ENCODE assay signal across 9 cellular contexts in the genomic region with DNA sequence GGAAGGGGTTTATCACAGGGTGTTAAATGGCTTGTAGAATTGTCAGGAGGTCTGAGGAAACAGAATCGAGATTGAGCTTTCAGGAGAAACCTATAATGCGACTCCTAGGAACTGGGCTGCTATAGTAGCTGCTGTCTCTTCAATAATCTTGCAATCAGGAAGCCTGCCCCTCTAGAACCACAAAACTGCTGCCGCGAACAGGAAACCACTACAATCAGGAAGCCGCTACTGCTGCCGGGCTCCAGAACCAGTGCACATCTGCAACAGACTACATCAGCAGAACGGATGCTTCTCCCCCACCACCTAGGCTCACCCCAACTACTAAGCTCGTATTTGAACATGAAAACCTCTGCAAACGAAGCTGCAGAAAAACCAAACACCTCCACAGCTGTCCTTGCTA. TPM values are rescaled to one million over a fixed set of nuclear protein-coding genes. Genes with fewer than 3 reads are reported as not detected.
A peak's percentile ranks its signal among the peaks of the same experiment; 100 is the strongest.
DNase-seq lines count a peak whose midpoint lies in the region; ATAC-seq, FAIRE-seq and TF ChIP-seq lines count a peak whose summit lies in the region.
"Had no signal": no experiment of that assay in that cellular context is flagged by ENCODE, and none has a peak within 500 bp of the region (broad histone marks: within the 10 kb centered on the region; RNA-seq: fewer than 3 reads in every experiment).

No MANE protein-coding gene starts in this region.

- H4K20me1 ChIP-seq in GM12878 (ENCODE audit: control insufficient read depth, insufficient read depth) (no peaks in the 10 kb centered on the region), mammary epithelial cell (ENCODE audit: insufficient read depth, low read length) (no peaks in the 10 kb centered on the region)

- RAD21 ChIA-PET in GM12878 (lab: Charles Lee; ENCODE audit: unreplicated experiment), result interaction anchor here (0.8 to 1.6 kb wide), 2 partner anchors 116 to 218 kb away, joined by 3 to 5 read pairs; no protein-coding TSS in a partner anchor

- H3K27ac ChIP-seq in GM12878 (ENCODE audit: control insufficient read depth, insufficient read depth) (no peak overlapping the region), mammary epithelial cell (ENCODE audit: insufficient read depth, low read depth, low read length) (no peak overlapping the region)

- H3K4me1 ChIP-seq in GM12878 (ENCODE audit: control insufficient read depth, insufficient read depth, low read length) (no peaks in the 10 kb centered on the region), BE2C (no peaks in the 10 kb centered on the region), mammary epithelial cell (ENCODE audit: insufficient read depth, low read length) (peaks cover 41% of the 10 kb centered on the region)

- POLR2A ChIA-PET in GM12878 (lab: Charles Lee), result no interaction called here

- intact Hi-C loops in GM12878 (cut with micrococcal nuclease; ENCODE audit: unreplicated experiment), result no loop called here
- intact Hi-C loops in mammary epithelial cell (cut with micrococcal nuclease), result no loop called here

- in situ Hi-C loops in GM12878 (cut with MboI) (no loop called here), mammary epithelial cell (cut with MboI; ENCODE audit: low sequenced_read_pairs in 2 of 2) (no loop called here)

- no peak for TF ChIP-seq POLR2A in GM12878 (IDR thresholded peaks at IDR 0.05; ENCODE audit: low read depth, low read length)

- H3K27me3 ChIP-seq in GM12878 (replicated peaks in 1 of 2; ENCODE audit: control insufficient read depth in 2 of 2, insufficient read depth in 2 of 2, low read length in 1 of 2), result no peaks in the 10 kb centered on the region
- no peaks in the 10 kb centered on the region for H3K27me3 ChIP-seq in BE2C
- no peaks in the 10 kb centered on the region for H3K27me3 ChIP-seq in mammary epithelial cell (ENCODE audit: insufficient read depth, low read length)

- H3K9me3 ChIP-seq in GM12878 (replicated peaks; ENCODE audit: control insufficient read depth, insufficient read depth, low read length) (no peaks in the 10 kb centered on the region), BE2C (no peaks in the 10 kb centered on the region), mammary epithelial cell (replicated peaks; ENCODE audit: insufficient read depth, low read length) (no peaks in the 10 kb centered on the region)

- no peak for TF ChIP-seq EP300 in GM12878 (IDR thresholded peaks at IDR 0.05; ENCODE audit: borderline replicate concordance in 1 of 2, control insufficient read depth in 1 of 2, low read depth in 2 of 2, low read length in 2 of 2)

- H3K79me2 ChIP-seq in GM12878 (ENCODE audit: control insufficient read depth, insufficient read depth, low read length) (no peaks in the 10 kb centered on the region), mammary epithelial cell (ENCODE audit: insufficient read depth, low read length) (no peaks in the 10 kb centered on the region)

- no peak overlapping the region for H3K4me3 ChIP-seq in GM12878
- no peak overlapping the region for H3K4me3 ChIP-seq in BE2C (ENCODE audit: low read depth, low read length)
- no peak overlapping the region for H3K4me3 ChIP-seq in mammary epithelial cell (replicated peaks in 1 of 3; ENCODE audit: insufficient read depth in 1 of 3, low read depth in 2 of 3, low read length in 3 of 3)

- FAIRE-seq in GM12878 (lab: Jason Lieb, UNC), result peak; percentile 61

- CTCF ChIA-PET in GM12878 (lab: Yijun Ruan, JAX) (interaction anchor here (0.7 to 1.4 kb wide), 5 partner anchors 11 to 237 kb away, joined by 3 to 5 read pairs (median 3); no protein-coding TSS in a partner anchor), mammary epithelial cell (lab: Charles Lee; ENCODE audit: low non-redundant PET) (no interaction called here)

- H3K4me2 ChIP-seq in GM12878 (ENCODE audit: control insufficient read depth, insufficient read depth) (no peak overlapping the region; the same call in 1 of the 2 replicates), mammary epithelial cell (ENCODE audit: insufficient read depth, low read depth, low read length) (no peak overlapping the region)

- H2AFZ ChIP-seq in GM12878 (ENCODE audit: control insufficient read depth, low read depth, low read length) (no peak overlapping the region), mammary epithelial cell (ENCODE audit: low read depth, low read length) (no peak overlapping the region)

- DNase-seq in CD1c-positive myeloid dendritic cell (ENCODE audit: extremely low spot score), result peak; percentile 77
- DNase-seq in T-helper 1 cell, result peak; percentile 51 to 97 (median 72)
- DNase-seq in GM12878 (ENCODE audit: low read depth, low spot score), result no peak
- DNase-seq in stimulated activated CD4-positive, alpha-beta T cell treated with anti-CD3 and anti-CD28 coated beads, Interleukin-4, amount 100 ng/mL, for 1 hour, result peak; percentile 55
- no peak for DNase-seq in BE2C
- DNase-seq in mammary epithelial cell, result no peak

- no peak for TF ChIP-seq CTCF in GM12878 (IDR thresholded peaks at IDR 0.05 in 2 of 3, conservative IDR thresholded peaks at IDR 0.05 in 1 of 3; ENCODE audit: control insufficient read depth in 2 of 3, extremely low read depth in 1 of 3, insufficient read depth in 1 of 3, low read depth in 3 of 3, low read length in 3 of 3)
- no peak for TF ChIP-seq CTCF in BE2C (IDR thresholded peaks at IDR 0.05; ENCODE audit: low read depth, low read length)
- TF ChIP-seq CTCF in mammary epithelial cell (conservative IDR thresholded peaks at IDR 0.05 in 1 of 2, IDR thresholded peaks at IDR 0.05 in 1 of 2; ENCODE audit: extremely low read depth in 1 of 2, insufficient read depth in 1 of 2, low read depth in 1 of 2, low read length in 2 of 2), result no peak

- SMC1A ChIA-PET in GM12878 (lab: Charles Lee; ENCODE audit: uncharacterized antibody, unreplicated experiment), result no interaction called here

- no peaks in the 10 kb centered on the region for H3K36me3 ChIP-seq in GM12878 (ENCODE audit: control insufficient read depth in 2 of 2, insufficient read depth in 2 of 2, low read length in 1 of 2)
- H3K36me3 ChIP-seq in BE2C, result no peaks in the 10 kb centered on the region
- no peaks in the 10 kb centered on the region for H3K36me3 ChIP-seq in mammary epithelial cell (ENCODE audit: insufficient read depth, low read length)

- dilution Hi-C loops in mammary epithelial cell (cut with HindIII; ENCODE audit: low sequenced_read_pairs), result loop anchor here (5.0 to 10.0 kb wide), 2 partner anchors 154 to 221 kb away; no protein-coding TSS in a partner anchor

- ATAC-seq in HG02678 (IDR thresholded peaks at IDR 0.05; ENCODE audit: unreplicated experiment), result peak; percentile 83
- ATAC-seq in GM12878, result peak; percentile 63
- no peak for ATAC-seq in GM18873 (IDR thresholded peaks at IDR 0.05; ENCODE audit: low FRiP score, unreplicated experiment)

- WGBS in GM12878 (ENCODE audit: insufficient coverage, insufficient replicate concordance, low lambda C conversion rate, missing lambda C conversion rate), result under 1% methylated on average over 9 of the region's 9 CpGs
- 92% methylated on average over 9 of the region's 9 CpGs for WGBS in mammary epithelial cell (ENCODE audit: low coverage, missing lambda C conversion rate)

- no peak for TF ChIP-seq RAD21 in GM12878 (IDR thresholded peaks at IDR 0.05; ENCODE audit: insufficient read depth, low read depth, low read length)

- H3K9ac ChIP-seq in GM12878 (ENCODE audit: control insufficient read depth, insufficient read depth, low read length) (no peak overlapping the region), mammary epithelial cell (ENCODE audit: insufficient read depth, low read length) (no peak overlapping the region)

- BruUV-seq in GM12878 (replicated peaks; lab: Mats Ljungman, UMichigan) (no TSS peak), mammary epithelial cell (replicated peaks; lab: Mats Ljungman, UMichigan) (no TSS peak)

RNA-seq across cellular contexts. Expression of a gene that starts 31.6 kb away (rescaled TPM):
- total RNA-seq in GM12878 (2013; cell fraction: nucleolus; rRNA removed), result not detected in 2 replicates
- total RNA-seq in GM12878 (2014; rRNA removed) (not detected in 2 replicates), GM12878 (2014; rRNA removed; fragmentation: Illumina TruSeq; extraction: Trizol) (not detected in 2 replicates), GM12878 (2021) (0.11 and 0.15 TPM in 2 replicates), mammary epithelial cell (not detected)
- not detected for polyA plus RNA-seq in GM12878 (2011; ENCODE audit: low read depth)
- polyA plus RNA-seq in GM12878 (2011; rRNA removed) (0.04 and 0.10 TPM in 2 replicates), GM12878 (2014; fragmentation: Illumina TruSeq; extraction: Trizol) (not detected in 2 replicates), GM12878 (2014; fragmentation: Nextera tagmentation; extraction: Ambion mirVana) (under 1 TPM in 1 of 2 experiments, not detected in 1; 0.29 TPM), GM12878 (2014; rRNA removed) (not detected in 2 replicates), GM12878 (2016; fragmentation: Nextera tagmentation; extraction: Ambion mirVana) (not detected), mammary epithelial cell (not detected)
- polyA plus RNA-seq in GM12878 (2011; cell fraction: cytosol; rRNA removed), result 0.03 and 0.04 TPM in 2 replicates
- polyA plus RNA-seq in GM12878 (2011; cell fraction: nucleus; rRNA removed), result 0.09 TPM in 1 of 2 replicates, not detected in the other
- not detected in 2 replicates for polyA plus RNA-seq in GM12878 (2012)
- polyA minus RNA-seq in GM12878 (2011; rRNA and poly(A)+ RNA removed), result 0.22 TPM in 1 of 2 replicates, not detected in the other
- not detected in 2 replicates for polyA minus RNA-seq in GM12878 (2011; cell fraction: cytosol; rRNA and poly(A)+ RNA removed)
- not detected in 2 replicates for polyA minus RNA-seq in GM12878 (2011; cell fraction: nucleus; rRNA and poly(A)+ RNA removed)
- not detected for polyA plus RNA-seq in BE2C (2012; ENCODE audit: insufficient read depth, insufficient read length, low read depth)
- not detected for polyA minus RNA-seq in mammary epithelial cell
- total RNA-seq: Daoy had no signal

Comparison
In these comparisons a context has a peak if more than half of its experiments do, and no peak if none do; other contexts are left out.
1. DNase-seq: peak in CD1c-positive myeloid dendritic cell (single experiment), T-helper 1 cell (5 of 5) and stimulated activated CD4-positive, alpha-beta T cell treated with anti-CD3 and anti-CD28 coated beads, Interleukin-4, amount 100 ng/mL, for 1 hour (single experiment); none in GM12878 (single experiment), BE2C (single experiment) and mammary epithelial cell (single experiment).